In the genomic region with DNA sequence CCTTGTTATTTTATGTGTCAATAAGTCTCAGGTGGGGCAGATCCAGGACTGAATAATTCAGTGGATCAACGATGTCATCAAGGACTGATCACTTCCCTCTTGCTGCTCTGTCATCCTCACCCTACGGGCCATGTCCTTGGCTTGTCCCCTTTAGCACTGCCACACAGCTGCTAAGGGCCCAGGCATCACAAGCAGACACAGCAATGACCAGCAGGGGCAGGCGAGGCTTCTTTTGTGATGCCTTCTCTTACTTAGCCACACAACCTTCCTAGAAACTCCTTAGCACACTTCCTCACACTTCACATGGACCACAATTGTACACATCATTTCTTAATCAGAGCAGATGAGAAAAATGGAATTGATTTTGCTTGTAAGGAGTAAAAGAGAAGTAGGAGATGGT, we compare ENCODE assay signal across 9 cellular contexts.
DNase-seq lines count a peak whose midpoint lies in the region; ATAC-seq, FAIRE-seq and TF ChIP-seq lines count a peak whose summit lies in the region.
"Had no signal": no experiment of that assay in that cellular context is flagged by ENCODE, and none has a peak within 500 bp of the region (broad histone marks: within the 10 kb centered on the region; RNA-seq: fewer than 3 reads in every experiment).

No MANE protein-coding gene starts in this region.

- H4K8ac ChIP-seq in H9 (replicated peaks; ENCODE audit: insufficient read length, low read depth, low read length), result no peak overlapping the region

- H2AK5ac ChIP-seq in H9 (ENCODE audit: insufficient read length, low read length), result no peak overlapping the region

- intact Hi-C loops in left colon (cut with DNase I, micrococcal nuclease), result no loop called here

- no peak overlapping the region for H3K9ac ChIP-seq in H9 (ENCODE audit: extremely low read depth, insufficient read length, low read length)

- no peaks in the 10 kb centered on the region for H3K79me1 ChIP-seq in H9 (ENCODE audit: insufficient read depth, low read depth, low read length, poor library complexity, severe bottlenecking)

- no peak overlapping the region for H2AFZ ChIP-seq in H9 (ENCODE audit: low read length)

- no peak overlapping the region for H3K14ac ChIP-seq in H9 (ENCODE audit: insufficient read depth, low read length)

- no peak overlapping the region for H3K4me2 ChIP-seq in H9 (ENCODE audit: insufficient read depth, insufficient read length, low read length)

- H3K23ac ChIP-seq in H9 (ENCODE audit: insufficient read length, low read depth, low read length), result no peak overlapping the region

- no peak for FAIRE-seq in D721Med (lab: Jason Lieb, UNC)

- H3K4me3 ChIP-seq in RWPE2 (ENCODE audit: severe bottlenecking), result no peak overlapping the region

- no peaks in the 10 kb centered on the region for H3K27me3 Mint-ChIP-seq in H9 (ENCODE audit: low read depth)
- H3K27me3 Mint-ChIP-seq: activated naive CD4-positive, alpha-beta T cell treated with anti-CD3 and anti-CD28 coated beads, Interleukin-2, amount 50 U/mL, for 24 hours had no signal

- no peak overlapping the region for H3K4me3 Mint-ChIP-seq in H9
- H3K4me3 Mint-ChIP-seq: activated naive CD4-positive, alpha-beta T cell treated with anti-CD3 and anti-CD28 coated beads, Interleukin-2, amount 50 U/mL, for 24 hours had no signal

- ATAC-seq in RWPE2 (ENCODE audit: low read depth) (peak; percentile 14; the same call in 1 of the 3 replicates), left colon (peak; percentile 80), HG02870 (IDR thresholded peaks at IDR 0.05; ENCODE audit: unreplicated experiment) (no peak)

- no peak overlapping the region for H2BK120ac ChIP-seq in H9 (ENCODE audit: low read depth, low read length, poor library complexity, severe bottlenecking)

- H3K27ac Mint-ChIP-seq in H9, result no peak overlapping the region
- H3K27ac Mint-ChIP-seq: activated naive CD4-positive, alpha-beta T cell treated with anti-CD3 and anti-CD28 coated beads, Interleukin-2, amount 50 U/mL, for 24 hours had no signal

- no peak overlapping the region for H2BK20ac ChIP-seq in H9 (ENCODE audit: low read depth, low read length, poor library complexity, severe bottlenecking)

- no peak overlapping the region for H3K4ac ChIP-seq in H9 (ENCODE audit: low read depth, low read length)

- H3K27me3 ChIP-seq in H9 (ENCODE audit: insufficient read depth, low read length), result no peaks in the 10 kb centered on the region
- H3K27me3 ChIP-seq in RWPE2 (ENCODE audit: insufficient read depth, poor library complexity, severe bottlenecking), result no peaks in the 10 kb centered on the region

- no peaks in the 10 kb centered on the region for H3K4me1 ChIP-seq in H9 (ENCODE audit: insufficient read depth, low read length)
- H3K4me1 ChIP-seq in RWPE2 (ENCODE audit: insufficient read depth, poor library complexity, severe bottlenecking), result peaks cover 12% of the 10 kb centered on the region

- no peaks in the 10 kb centered on the region for H3K23me2 ChIP-seq in H9 (ENCODE audit: insufficient read length, low read depth, low read length, poor library complexity, severe bottlenecking)

- H3K36me3 ChIP-seq in RWPE2 (ENCODE audit: low read depth), result no peaks in the 10 kb centered on the region

- WGBS in H9 (ENCODE audit: extremely low coverage, insufficient read length, low lambda C conversion rate), result no CpG with 5 or more reads among the region's 3 CpGs

- H4K91ac ChIP-seq in H9 (ENCODE audit: insufficient read length, low read depth, low read length), result no peak overlapping the region

- H4K5ac ChIP-seq in H9 (ENCODE audit: insufficient read length, low read depth, low read length), result no peak overlapping the region

- no peak overlapping the region for H3K18ac ChIP-seq in H9 (ENCODE audit: insufficient read length, low read depth, low read length)

- DNase-seq in D721Med (ENCODE audit: insufficient read length, low spot score) (no peak), H9 (peak; percentile 87), RWPE2 (ENCODE audit: low spot score) (no peak), left colon (peak; percentile 29 to 50), epidermal melanocyte (ENCODE audit: insufficient read length, low spot score) (no peak)
- DNase-seq in activated CD8-positive, alpha-beta memory T cell treated with anti-CD3 and anti-CD28 coated beads for 24 hours, result no peak
- no peak for DNase-seq in stimulated activated CD4-positive, alpha-beta T cell treated with anti-CD3 and anti-CD28 coated beads, Interleukin-4, amount 100 ng/mL, for 4 hours

- H3K4me1 Mint-ChIP-seq in H9, result no peaks in the 10 kb centered on the region
- H3K4me1 Mint-ChIP-seq: activated naive CD4-positive, alpha-beta T cell treated with anti-CD3 and anti-CD28 coated beads, Interleukin-2, amount 50 U/mL, for 24 hours had no signal

- no peaks in the 10 kb centered on the region for H4K20me1 ChIP-seq in H9 (ENCODE audit: control insufficient read depth, insufficient read depth, insufficient read length)

- H3K27ac ChIP-seq in H9 (ENCODE audit: insufficient read length, low read depth, low read length) (no peak overlapping the region), RWPE2 (ENCODE audit: poor library complexity, severe bottlenecking) (no peak overlapping the region)

- peak; percentile 31 for TF ChIP-seq CTCF in D721Med (IDR thresholded peaks at IDR 0.05; ENCODE audit: insufficient read depth, missing control alignments)
- TF ChIP-seq CTCF in H9 (conservative IDR thresholded peaks at IDR 0.05), result peak; percentile 79
- TF ChIP-seq CTCF in RWPE2 (IDR thresholded peaks at IDR 0.05; ENCODE audit: poor library complexity, severe bottlenecking), result peak; percentile 30

- H2BK5ac ChIP-seq in H9 (ENCODE audit: insufficient read length, low read length), result no peak overlapping the region

- H3K79me2 ChIP-seq in H9 (ENCODE audit: insufficient read depth, low read length), result no peaks in the 10 kb centered on the region

- H3K36me3 Mint-ChIP-seq in H9 (ENCODE audit: insufficient read depth in 1 of 3, low read depth in 3 of 3), result no peaks in the 10 kb centered on the region

- no peaks in the 10 kb centered on the region for H3K9me3 ChIP-seq in H9 (ENCODE audit: control insufficient read depth, low read depth, low read length)
- no peaks in the 10 kb centered on the region for H3K9me3 ChIP-seq in RWPE2 (ENCODE audit: severe bottlenecking)

- no peak overlapping the region for H2BK15ac ChIP-seq in H9 (ENCODE audit: low read depth, low read length)

- H3K56ac ChIP-seq in H9 (ENCODE audit: insufficient read length, low read depth, low read length), result no peak overlapping the region

- H3T11ph ChIP-seq in H9 (ENCODE audit: low read length), result no peak overlapping the region

- H3K9me3 Mint-ChIP-seq in H9, result no peaks in the 10 kb centered on the region

- H2BK12ac ChIP-seq in H9 (ENCODE audit: insufficient read length, low read depth, low read length), result no peak overlapping the region

Comparison
In these comparisons a context has a peak if more than half of its experiments do, and no peak if none do; other contexts are left out.
1. DNase-seq: peak in H9 (single experiment) and left colon (2 of 2); none in D721Med (single experiment), RWPE2 (single experiment), activated CD8-positive, alpha-beta memory T cell treated with anti-CD3 and anti-CD28 coated beads for 24 hours (single experiment), epidermal melanocyte (single experiment) and stimulated activated CD4-positive, alpha-beta T cell treated with anti-CD3 and anti-CD28 coated beads, Interleukin-4, amount 100 ng/mL, for 4 hours (0 of 2).
2. Peak in every context shown above with its lines, with median percentiles within 50 percentile points of each other: CTCF ChIP-seq.